Comparison of ENCODE assay signal across 8 cellular contexts in genomic region chr11:33773399-33774355, GRCh38. TPM values are rescaled to one million over a fixed set of nuclear protein-coding genes. Genes with fewer than 3 reads are reported as not detected.
DNase-seq lines count a peak whose midpoint lies in the region; ATAC-seq, FAIRE-seq and TF ChIP-seq lines count a peak whose summit lies in the region.

No MANE protein-coding gene starts in this region.

- H3K27me3 ChIP-seq in neural cell (ENCODE audit: insufficient read depth, low read depth, low read length) (peaks cover 17% of the 10 kb centered on the region), vagina (no peaks in the 10 kb centered on the region)

- H3K9ac ChIP-seq in neural cell (ENCODE audit: low read length) = peak overlapping the region; percentile 86

- no peaks in the 10 kb centered on the region for H3K36me3 Mint-ChIP-seq in HFFc6 (ENCODE audit: low read depth)
- peaks cover 0 to 3% of the 10 kb centered on the region in 2 donors for H3K36me3 Mint-ChIP-seq in activated T-cell treated with anti-CD3 and anti-CD28 coated beads, Interleukin-2, amount 50 U/mL, for 72 hours (ENCODE audit: insufficient read depth in 2 of 2)

- peaks cover 49% of the 10 kb centered on the region for H3K4me1 Mint-ChIP-seq in HFFc6 (ENCODE audit: low read depth)
- peaks cover 45% of the 10 kb centered on the region for H3K4me1 Mint-ChIP-seq in activated T-cell treated with anti-CD3 and anti-CD28 coated beads, Interleukin-2, amount 50 U/mL, for 72 hours (ENCODE audit: low read depth)

- peak overlapping the region; percentile 61 for H3K27ac ChIP-seq in neural cell (ENCODE audit: low read length)
- peak overlapping the region; percentile 88 for H3K27ac ChIP-seq in vagina

- H3K27me3 Mint-ChIP-seq in HFFc6 (ENCODE audit: insufficient read depth) = no peaks in the 10 kb centered on the region; the same call in 1 of the 2 replicates
- H3K27me3 Mint-ChIP-seq in activated T-cell treated with anti-CD3 and anti-CD28 coated beads, Interleukin-2, amount 50 U/mL, for 72 hours (ENCODE audit: low read depth) = peaks cover 16% of the 10 kb centered on the region

- TF ChIP-seq EP300 in neural cell (conservative IDR thresholded peaks at IDR 0.05; ENCODE audit: poor library complexity, severe bottlenecking) = no peak

- H3K9me3 ChIP-seq in neural cell (ENCODE audit: low read length) (no peaks in the 10 kb centered on the region), vagina (no peaks in the 10 kb centered on the region)

- peak overlapping the region; percentile 90 for H3K4me2 ChIP-seq in neural cell (ENCODE audit: low read length)

- FAIRE-seq in GM12891 (lab: Jason Lieb, UNC) = peak; percentile 85

- H3K4me1 ChIP-seq in vagina = peaks cover 47% of the 10 kb centered on the region

- H3K4me3 Mint-ChIP-seq in HFFc6 = peak overlapping the region; percentile 97
- peak overlapping the region; percentile 97 to 98 for H3K4me3 Mint-ChIP-seq in activated T-cell treated with anti-CD3 and anti-CD28 coated beads, Interleukin-2, amount 50 U/mL, for 72 hours

- ATAC-seq in activated T-cell treated with anti-CD3 and anti-CD28 coated beads, Interleukin-2, amount 50 U/mL, for 72 hours (replicated peaks in 1 of 2) = peak; percentile 86 to 87

- peak; percentile 47 for DNase-seq in GM12891 (ENCODE audit: insufficient read length, low spot score)
- peak; percentile 22 for DNase-seq in HFFc6
- DNase-seq in NAMALWA (ENCODE audit: low spot score) = peak; percentile 64
- DNase-seq in activated T-cell treated with anti-CD3 and anti-CD28 coated beads, Interleukin-2, amount 50 U/mL, for 72 hours = peak; percentile 25 to 70
- no peak for DNase-seq in fibroblast of pulmonary artery (ENCODE audit: low read depth)
- DNase-seq in vagina (ENCODE audit: extremely low spot score in 2 of 2) = no peak
- DNase-seq in NOMO-1 treated with dmso at 0.1 percent for 144 hours (lab: John Stamatoyannopoulos, UW; ENCODE audit: unreplicated experiment) = no peak

- H2AFZ ChIP-seq in neural cell (ENCODE audit: low read depth, low read length) = peak overlapping the region; percentile 94

- TF ChIP-seq CTCF in HFFc6 (IDR thresholded peaks at IDR 0.05) (peak; percentile 10; the same call in 1 of the 2 replicates), fibroblast of pulmonary artery (IDR thresholded peaks at IDR 0.05; ENCODE audit: low read length, missing control alignments) (no peak), neural cell (IDR thresholded peaks at IDR 0.05; ENCODE audit: poor library complexity, severe bottlenecking) (peak; percentile 23), vagina (IDR thresholded peaks at IDR 0.05) (no peak)

- H3K9me3 Mint-ChIP-seq in HFFc6 = no peaks in the 10 kb centered on the region
- H3K9me3 Mint-ChIP-seq in activated T-cell treated with anti-CD3 and anti-CD28 coated beads, Interleukin-2, amount 50 U/mL, for 72 hours = no peaks in the 10 kb centered on the region

- H3K4me3 ChIP-seq in fibroblast of pulmonary artery (replicated peaks; ENCODE audit: low read depth, low read length) (peak overlapping the region; percentile 86), neural cell (ENCODE audit: low read length) (peak overlapping the region; percentile 92), vagina (peak overlapping the region; percentile 75 to 96)

- H3K27ac Mint-ChIP-seq in HFFc6 = peak overlapping the region; percentile 81
- peak overlapping the region; percentile 82 for H3K27ac Mint-ChIP-seq in activated T-cell treated with anti-CD3 and anti-CD28 coated beads, Interleukin-2, amount 50 U/mL, for 72 hours

- intact Hi-C loops in vagina (cut with DNase I) = no loop called here

- TF ChIP-seq POLR2A in GM12891 (IDR thresholded peaks at IDR 0.05; ENCODE audit: low read depth, low read length) (no peak), vagina (IDR thresholded peaks at IDR 0.05) (no peak)

- H3K36me3 ChIP-seq in neural cell (ENCODE audit: insufficient read depth, low read length) = no peaks in the 10 kb centered on the region
- peaks cover 0 to 13% of the 10 kb centered on the region in 2 donors for H3K36me3 ChIP-seq in vagina

- no peaks in the 10 kb centered on the region for H3F3A ChIP-seq in neural cell (ENCODE audit: insufficient read depth, low read length, poor library complexity, severe bottlenecking)

- no peak for TF ChIP-seq RAD21 in neural cell (conservative IDR thresholded peaks at IDR 0.05)

- H4K20me1 ChIP-seq in neural cell (ENCODE audit: insufficient read depth) = no peaks in the 10 kb centered on the region

- H3K79me2 ChIP-seq in neural cell (replicated peaks; ENCODE audit: insufficient read depth, low read length) = peaks cover 17% of the 10 kb centered on the region

- H3K9me2 ChIP-seq in neural cell (ENCODE audit: insufficient read depth, low read length) = no peaks in the 10 kb centered on the region

TF ChIP-seq in GM12891, 5 proteins besides CTCF, POLR2A, EP300 and RAD21:
- no peak for TF ChIP-seq POLR2AphosphoS5 (IDR thresholded peaks at IDR 0.05; ENCODE audit: low read depth, low read length)
- no peak for TF ChIP-seq PAX5 (IDR thresholded peaks at IDR 0.05; ENCODE audit: insufficient read depth, low read length, severe bottlenecking)
- TF ChIP-seq SPI1 (IDR thresholded peaks at IDR 0.05; ENCODE audit: low read depth, low read length) = no peak
- TF ChIP-seq TAF1 (IDR thresholded peaks at IDR 0.05; ENCODE audit: low read depth, low read length) = no peak
- no peak for TF ChIP-seq POU2F2 (IDR thresholded peaks at IDR 0.05; ENCODE audit: low read depth, low read length)

TF ChIP-seq in neural cell, 6 proteins besides CTCF, POLR2A, EP300 and RAD21:
- no peak for TF ChIP-seq POLR2AphosphoS5 (IDR thresholded peaks at IDR 0.05)
- TF ChIP-seq MXI1 (conservative IDR thresholded peaks at IDR 0.05; ENCODE audit: poor library complexity, severe bottlenecking) = peak; percentile 31

RNA-seq across cellular contexts. Expression of gene FBXO3, which starts 0.6 kb away (rescaled TPM):
- polyA plus RNA-seq in GM12891 (2012; ENCODE audit: low read depth, missing spikeins) = 7.8 TPM
- total RNA-seq in HFFc6 (2021; fragmentation: NEBNext Ultra II Directional; extraction: Animal tissue kit (Norgen Biotek cat#: 25700)) = 10 to 100 TPM; 25.3 to 30.0 (median 27.3) TPM
- total RNA-seq in activated T-cell treated with anti-CD3 and anti-CD28 coated beads, Interleukin-2, amount 50 U/mL, for 72 hours = 10 to 100 TPM; 20.1 to 22.2 TPM
- polyA plus RNA-seq in neural cell = 112 and 115 TPM in 2 replicates
- polyA minus RNA-seq in neural cell = 101 and 123 TPM in 2 replicates
- 29.7 TPM for total RNA-seq in vagina

RNA-seq across cellular contexts. Expression of gene CD59, which starts 37.5 kb away (rescaled TPM):
- polyA plus RNA-seq in GM12891 (2012; ENCODE audit: low read depth, missing spikeins) = 126 TPM
- total RNA-seq in HFFc6 (2021; fragmentation: NEBNext Ultra II Directional; extraction: Animal tissue kit (Norgen Biotek cat#: 25700)) = 1,000 to 10,000 TPM; 1,095 to 1,408 (median 1,232) TPM
- 10 to 100 TPM; 10.0 to 35.5 TPM for total RNA-seq in activated T-cell treated with anti-CD3 and anti-CD28 coated beads, Interleukin-2, amount 50 U/mL, for 72 hours
- 248 and 253 TPM in 2 replicates for polyA plus RNA-seq in neural cell
- 95.0 and 134 TPM in 2 replicates for polyA minus RNA-seq in neural cell
- total RNA-seq in vagina = 272 TPM

Comparison
In these comparisons a context has a peak if more than half of its experiments do, and no peak if none do; other contexts are left out.
1. DNase-seq: peak in GM12891 (single experiment), HFFc6 (single experiment), NAMALWA (single experiment) and activated T-cell treated with anti-CD3 and anti-CD28 coated beads, Interleukin-2, amount 50 U/mL, for 72 hours (2 of 2); none in fibroblast of pulmonary artery (single experiment), vagina (0 of 2) and NOMO-1 treated with dmso at 0.1 percent for 144 hours (single experiment).
2. CTCF ChIP-seq: peak in HFFc6 (single experiment) and neural cell (single experiment); none in fibroblast of pulmonary artery (single experiment) and vagina (0 of 3).
3. Peak in every context shown above with its lines, with median percentiles within 50 percentile points of each other: H3K4me3 ChIP-seq.